8 cellular contexts compared by ENCODE assay signal in the genomic region with DNA sequence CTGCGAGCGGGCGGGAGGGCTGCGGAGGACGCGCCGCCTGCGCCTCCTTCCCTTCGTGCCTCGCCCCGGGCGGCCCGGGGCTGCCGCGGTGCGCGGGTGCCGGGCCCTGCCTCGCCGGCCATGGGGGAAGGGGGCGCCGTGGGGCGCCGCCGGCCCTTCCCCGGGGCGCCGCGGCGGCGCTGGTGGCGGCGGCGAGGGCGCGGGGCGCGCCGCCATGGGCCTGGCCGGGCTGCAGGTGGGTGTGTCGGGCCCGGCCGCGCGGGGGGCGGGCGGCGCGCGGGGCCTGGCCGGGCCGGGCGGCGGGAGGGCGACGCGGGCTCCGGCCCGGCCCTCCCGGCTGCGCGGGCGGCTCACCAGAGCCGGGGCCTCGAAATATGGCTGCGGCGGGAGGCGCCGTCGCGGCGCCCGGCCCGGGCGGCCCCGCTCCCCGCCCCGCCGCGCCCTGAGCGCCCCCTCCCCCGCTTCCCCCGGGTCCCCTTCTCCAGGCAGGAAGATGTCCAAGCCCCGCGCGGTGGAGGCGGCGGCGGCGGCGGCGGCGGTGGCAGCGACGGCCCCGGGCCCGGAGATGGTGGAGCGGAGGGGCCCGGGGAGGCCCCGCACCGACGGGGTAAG. TPM values are rescaled to one million over a fixed set of nuclear protein-coding genes. Genes with fewer than 3 reads are reported as not detected.
A peak's percentile ranks its signal among the peaks of the same experiment; 100 is the strongest.
DNase-seq lines count a peak whose midpoint lies in the region; ATAC-seq and TF ChIP-seq lines count a peak whose summit lies in the region.

No MANE protein-coding gene starts in this region.

- in situ Hi-C loops in GM18951 (cut with MboI; ENCODE audit: low sequenced_read_pairs, unreplicated experiment) (no loop called here), transverse colon (cut with MboI; ENCODE audit: low pct_ligation_motif_present in 1 of 4, low pct_unique_long_range_greater_than_20kb in 1 of 4, low sequenced_read_pairs in 3 of 4) (no loop called here)

- no peaks in the 10 kb centered on the region for H3K27me3 Mint-ChIP-seq in activated CD8-positive, alpha-beta T cell treated with anti-CD3 and anti-CD28 coated beads, Interleukin-2, amount 10 ng/mL, durations not matched to agents 7 days and 5 days (ENCODE audit: low read depth)

- H3K27me3 ChIP-seq in iPS-20b (ENCODE audit: insufficient read depth, low read length), result peaks cover 58% of the 10 kb centered on the region
- H3K27me3 ChIP-seq in transverse colon, result no peaks in the 10 kb centered on the region

- H3K9me3 Mint-ChIP-seq in activated CD8-positive, alpha-beta T cell treated with anti-CD3 and anti-CD28 coated beads, Interleukin-2, amount 10 ng/mL, durations not matched to agents 7 days and 5 days (ENCODE audit: insufficient read depth), result no peaks in the 10 kb centered on the region

- H3K9me3 ChIP-seq in iPS-20b (ENCODE audit: insufficient read depth, low read depth, low read length) (no peaks in the 10 kb centered on the region), transverse colon (no peaks in the 10 kb centered on the region)

- peaks cover 37% of the 10 kb centered on the region for H3K36me3 Mint-ChIP-seq in activated CD8-positive, alpha-beta T cell treated with anti-CD3 and anti-CD28 coated beads, Interleukin-2, amount 10 ng/mL, durations not matched to agents 7 days and 5 days (ENCODE audit: low read depth)

- H3K4me1 ChIP-seq in iPS-20b (ENCODE audit: insufficient read depth, low read length), result peaks cover 3% of the 10 kb centered on the region; the same call in 1 of the 2 replicates
- peaks cover 16 to 47% (median 35%) of the 10 kb centered on the region in 4 donors for H3K4me1 ChIP-seq in transverse colon

- H3K27ac ChIP-seq in 22Rv1 (peak overlapping the region; percentile 89), RWPE1 (peak overlapping the region; percentile 87), iPS-20b (ENCODE audit: low read length) (no peak overlapping the region), transverse colon (peak overlapping the region; percentile 91 to 98 (median 93))

- H3K36me3 ChIP-seq in iPS-20b (ENCODE audit: insufficient read depth, low read depth, low read length) (peaks cover 20% of the 10 kb centered on the region), transverse colon (peaks cover 0 to 28% (median 11%) of the 10 kb centered on the region in 4 donors)

- POLR2A ChIA-PET in RWPE1 (lab: Yijun Ruan, JAX; ENCODE audit: low non-redundant PET), result no interaction called here
- POLR2A ChIA-PET in activated CD8-positive, alpha-beta T cell treated with anti-CD3 and anti-CD28 coated beads, Interleukin-2, amount 10 ng/mL, durations not matched to agents 7 days and 5 days (lab: Charles Lee), result interaction anchor here (2.2 kb wide), 1 partner anchor 25 kb away, joined by 23 read pairs; the partner anchor contains the start of gene SBNO1

- intact Hi-C loops in transverse colon (cut with DNase I; ENCODE audit: low total_unique reads), result loop anchor here (2.0 kb wide), 1 partner anchor 24 kb away; the partner anchor contains the start of gene SBNO1

- CTCF ChIA-PET in RWPE1 (lab: Yijun Ruan, JAX), result interaction anchor here (1.3 kb wide), 1 partner anchor 24 kb away, joined by 4 read pairs; the partner anchor contains the start of gene SBNO1
- CTCF ChIA-PET in activated CD8-positive, alpha-beta T cell treated with anti-CD3 and anti-CD28 coated beads, Interleukin-2, amount 10 ng/mL, durations not matched to agents 7 days and 5 days (lab: Charles Lee), result no interaction called here

- WGBS in transverse colon (ENCODE audit: low coverage in 1 of 2), 2 donors, result 0% methylated on average over 10 of the region's 102 CpGs; no CpG with 5 or more reads in 1 of the 2 donors

- no peak overlapping the region for H3K9ac ChIP-seq in iPS-20b (ENCODE audit: low read depth, low read length)

- no peak for TF ChIP-seq CTCF in 22Rv1 (IDR thresholded peaks at IDR 0.05)
- no peak for TF ChIP-seq CTCF in RWPE1 (conservative IDR thresholded peaks at IDR 0.05; ENCODE audit: low read depth)
- TF ChIP-seq CTCF in transverse colon (IDR thresholded peaks at IDR 0.05), result no peak

- no peak for ATAC-seq in HG03196 (IDR thresholded peaks at IDR 0.05; ENCODE audit: unreplicated experiment)
- no peak for ATAC-seq in activated CD8-positive, alpha-beta T cell treated with anti-CD3 and anti-CD28 coated beads, Interleukin-2, amount 10 ng/mL, durations not matched to agents 7 days and 5 days

- no peak overlapping the region for H3K4me3 Mint-ChIP-seq in activated CD8-positive, alpha-beta T cell treated with anti-CD3 and anti-CD28 coated beads, Interleukin-2, amount 10 ng/mL, durations not matched to agents 7 days and 5 days

- no peak overlapping the region for H3K27ac Mint-ChIP-seq in activated CD8-positive, alpha-beta T cell treated with anti-CD3 and anti-CD28 coated beads, Interleukin-2, amount 10 ng/mL, durations not matched to agents 7 days and 5 days

- peaks cover 50% of the 10 kb centered on the region for H3K4me1 Mint-ChIP-seq in activated CD8-positive, alpha-beta T cell treated with anti-CD3 and anti-CD28 coated beads, Interleukin-2, amount 10 ng/mL, durations not matched to agents 7 days and 5 days (ENCODE audit: low read depth)

- DNase-seq in RWPE1 (ENCODE audit: low spot score) (peak; percentile 12), transverse colon (no peak), ureter (ENCODE audit: low spot score) (no peak)
- DNase-seq in activated CD8-positive, alpha-beta T cell treated with anti-CD3 and anti-CD28 coated beads, Interleukin-2, amount 10 ng/mL, durations not matched to agents 7 days and 5 days, result no peak

- peak overlapping the region; percentile 61; the same call in 1 of the 2 replicates for H3K4me3 ChIP-seq in iPS-20b (ENCODE audit: low read length)
- H3K4me3 ChIP-seq in transverse colon, result peak overlapping the region; percentile 62 to 85 (median 76)

- TF ChIP-seq POLR2A in GM18951 (IDR thresholded peaks at IDR 0.05; ENCODE audit: extremely low read depth, insufficient read depth, insufficient read length), result peak; percentile 37
- TF ChIP-seq POLR2A in transverse colon (IDR thresholded peaks at IDR 0.05), result no peak

- TF ChIP-seq EP300 in transverse colon (IDR thresholded peaks at IDR 0.05; ENCODE audit: low read depth), result no peak

RNA-seq across cellular contexts. Expression of gene KMT5A, which starts 5.1 kb away (rescaled TPM):
- total RNA-seq in transverse colon (10 to 100 TPM; 32.9 to 43.8 (median 34.4) TPM), ureter (44.4 TPM)
- 10 to 100 TPM; 78.5 to 85.1 TPM for total RNA-seq in activated CD8-positive, alpha-beta T cell treated with anti-CD3 and anti-CD28 coated beads, Interleukin-2, amount 10 ng/mL, durations not matched to agents 7 days and 5 days

RNA-seq across cellular contexts. Expression of gene SBNO1, which starts 24.4 kb away (rescaled TPM):
- total RNA-seq in transverse colon, result 10 to 100 TPM; 14.6 to 26.9 (median 23.8) TPM
- 10 to 100 TPM; 38.9 to 39.9 TPM for total RNA-seq in activated CD8-positive, alpha-beta T cell treated with anti-CD3 and anti-CD28 coated beads, Interleukin-2, amount 10 ng/mL, durations not matched to agents 7 days and 5 days
- 31.2 TPM for total RNA-seq in ureter

RNA-seq across cellular contexts. Expression of gene RILPL2, which starts 47.4 kb away (rescaled TPM):
- total RNA-seq in transverse colon (1 to 10 TPM in 3 of 4 donors, under 1 TPM in 1; 0.60 to 2.7 (median 1.4) TPM), ureter (7.8 TPM)
- total RNA-seq in activated CD8-positive, alpha-beta T cell treated with anti-CD3 and anti-CD28 coated beads, Interleukin-2, amount 10 ng/mL, durations not matched to agents 7 days and 5 days, result 1 to 10 TPM; 4.7 to 5.1 TPM
